ENCODE assay signal across 8 cellular contexts in genomic region chr1:220370041-220370700, GRCh38.
A peak's percentile ranks its signal among the peaks of the same experiment; 100 is the strongest.
DNase-seq lines count a peak whose midpoint lies in the region; TF ChIP-seq lines count a peak whose summit lies in the region.

No MANE protein-coding gene starts in this region.

- DNase-seq in AG09309 (ENCODE audit: low read depth) = peak; percentile 89
- peak; percentile 60 for DNase-seq in LHCN-M2 (ENCODE audit: low read depth)
- peak; percentile 22 to 43 for DNase-seq in cardiac fibroblast (ENCODE audit: low read depth in 2 of 2)
- peak; percentile 84 for DNase-seq in left kidney (ENCODE audit: low read depth, low spot score)
- DNase-seq in NCI-H1436 (lab: John Stamatoyannopoulos, UW) = no peak
- no peak for DNase-seq in T-helper 2 cell
- DNase-seq in NOMO-1 treated with dmso at 0.1 percent for 144 hours (lab: John Stamatoyannopoulos, UW; ENCODE audit: unreplicated experiment) = no peak
- DNase-seq in ACHN = no peak

- in situ Hi-C loops in ACHN (cut with HindIII; ENCODE audit: low pct_ligation_motif_present, low pct_unique_long_range_greater_than_20kb, low sequenced_read_pairs) = no loop called here

- no peak overlapping the region for H3K4me3 ChIP-seq in AG09309 (ENCODE audit: control insufficient read depth, low read depth, low read length)
- H3K4me3 ChIP-seq in cardiac fibroblast (replicated peaks in 1 of 2; ENCODE audit: low read depth in 2 of 2, low read length in 2 of 2) = no peak overlapping the region

- TF ChIP-seq CTCF in AG09309 (IDR thresholded peaks at IDR 0.05; ENCODE audit: control insufficient read depth, insufficient read depth, low read depth, low read length, missing control alignments) (no peak), cardiac fibroblast (IDR thresholded peaks at IDR 0.05; ENCODE audit: low read depth, low read length) (no peak)

Comparison
In these comparisons a context has a peak if more than half of its experiments do, and no peak if none do; other contexts are left out.
1. DNase-seq: peak in AG09309 (single experiment), LHCN-M2 (single experiment), cardiac fibroblast (2 of 2) and left kidney (single experiment); none in NCI-H1436 (single experiment), T-helper 2 cell (0 of 5), NOMO-1 treated with dmso at 0.1 percent for 144 hours (single experiment) and ACHN (single experiment).